Comparison of ENCODE assay signal across 1 cellular context in genomic region chr11:119237515-119237914, GRCh38.
TF ChIP-seq lines count a peak whose summit lies in the region.

No MANE protein-coding gene starts in this region.

TF ChIP-seq in GM23338, 12 proteins besides CTCF, POLR2A, EP300 and RAD21 (continued from another document):
- TF ChIP-seq ZNF462 (CRISPR knock-in tag; IDR thresholded peaks at IDR 0.05) (no peak), EZH2phosphoT487 (IDR thresholded peaks at IDR 0.05; ENCODE audit: unreplicated experiment) (no peak), ZNF114 (CRISPR knock-in tag; IDR thresholded peaks at IDR 0.05) (no peak), ETS1 (IDR thresholded peaks at IDR 0.05) (no peak), ZNF331 (CRISPR knock-in tag; IDR thresholded peaks at IDR 0.05; ENCODE audit: low read depth) (no peak), STAT1 (IDR thresholded peaks at IDR 0.05; ENCODE audit: unreplicated experiment) (no peak)
TF ChIP-seq in GM23338: peak in this region for 0.
